Comparison of ENCODE assay signal across 29 cellular contexts in genomic region chr17:71360301-71360700, GRCh38.
"Had no signal": no experiment of that assay in that cellular context is flagged by ENCODE, and none has a peak within 500 bp of the region (broad histone marks: within the 10 kb centered on the region; RNA-seq: fewer than 3 reads in every experiment).

No MANE protein-coding gene starts in this region.

- H3K36me3 ChIP-seq: brain microvascular endothelial cell, heart left ventricle, left ventricle myocardium inferior, right atrium auricular region, transverse colon, uterus had no signal

- H3K27me3 Mint-ChIP-seq: dendritic cell treated with granulocyte-macrophage colony-stimulating factor and Interleukin-4, amounts not matched to agents 40 ng/mL and 50 ng/mL, for 4 days; natural killer cell treated with Interleukin-12 subunit alpha and Interleukin-12 subunit beta and Interleukin-15 and Interleukin-18, amount 100 ng/mL, for 72 hours; T-helper 17 cell had no signal

- ATAC-seq: activated naive CD4-positive, alpha-beta T cell treated with anti-CD3 and anti-CD28 coated beads, Interleukin-2, amount 50 U/mL, for 72 hours; activated T-cell treated with anti-CD3 and anti-CD28 coated beads, Interleukin-2, amount 50 U/mL, for 72 hours; heart left ventricle; mucosa of descending colon; natural killer cell treated with Interleukin-12 subunit alpha and Interleukin-12 subunit beta and Interleukin-15 and Interleukin-18, amount 100 ng/mL, for 72 hours; T-helper 17 cell had no signal

- H3K4me3 Mint-ChIP-seq: activated T-cell treated with anti-CD3 and anti-CD28 coated beads, Interleukin-2, amount 50 U/mL, for 72 hours; dendritic cell treated with granulocyte-macrophage colony-stimulating factor and Interleukin-4, amounts not matched to agents 40 ng/mL and 50 ng/mL, for 4 days; immature natural killer cell; natural killer cell treated with Interleukin-12 subunit alpha and Interleukin-12 subunit beta and Interleukin-15 and Interleukin-18, amount 100 ng/mL, for 72 hours; T-helper 17 cell had no signal

- H3K27ac ChIP-seq: brain microvascular endothelial cell, epithelial cell of prostate, heart left ventricle, left ventricle myocardium inferior, right atrium auricular region, transverse colon, uterus had no signal

- H3K27me3 ChIP-seq: brain microvascular endothelial cell, heart left ventricle, right atrium auricular region, transverse colon, uterus had no signal

- H3K4me3 ChIP-seq: heart left ventricle, left ventricle myocardium inferior, lung, mucosa of descending colon, right atrium auricular region, smooth muscle cell, transverse colon, uterus had no signal

- H3K27ac Mint-ChIP-seq: activated naive CD4-positive, alpha-beta T cell treated with anti-CD3 and anti-CD28 coated beads, Interleukin-2, amount 50 U/mL, for 72 hours; activated T-cell treated with anti-CD3 and anti-CD28 coated beads, Interleukin-2, amount 50 U/mL, for 72 hours; dendritic cell treated with granulocyte-macrophage colony-stimulating factor and Interleukin-4, amounts not matched to agents 40 ng/mL and 50 ng/mL, for 4 days; immature natural killer cell; natural killer cell treated with Interleukin-12 subunit alpha and Interleukin-12 subunit beta and Interleukin-15 and Interleukin-18, amount 100 ng/mL, for 72 hours; T-helper 17 cell had no signal

- H3K4me1 Mint-ChIP-seq: immature natural killer cell, T-helper 17 cell had no signal

- H3K4me1 ChIP-seq: heart left ventricle, left ventricle myocardium inferior, right atrium auricular region, transverse colon, uterus had no signal

- H3K9me3 ChIP-seq: mucosa of descending colon, transverse colon, uterus had no signal

- DNase-seq: activated CD4-positive, alpha-beta T cell treated with anti-CD3 and anti-CD28 coated beads for 4 hours; activated CD4-positive, alpha-beta T cell treated with anti-CD3 and anti-CD28 coated beads, Interleukin-2, amount 50 U/mL, for 4 hours; activated naive CD4-positive, alpha-beta T cell; activated T-cell treated with anti-CD3 and anti-CD28 coated beads for 4 hours; activated T-cell treated with anti-CD3 and anti-CD28 coated beads, Interleukin-2, amount 50 U/mL, for 72 hours; anterior cingulate cortex; brain microvascular endothelial cell; central memory CD4-positive, alpha-beta T cell; effector CD4-positive, alpha-beta T cell; foreskin fibroblast; heart left ventricle; hypothalamus; immature natural killer cell; left ventricle myocardium inferior; mucosa of descending colon; stimulated activated CD4-positive, alpha-beta T cell treated with anti-CD3 and anti-CD28 coated beads, Interleukin-2, amount 100 ng/mL, for 24 hours; stimulated activated naive CD4-positive, alpha-beta T cell; SW 1271; T-helper 17 cell; T1000; transverse colon; uterus had no signal

- H3K36me3 Mint-ChIP-seq: immature natural killer cell had no signal
